13 cellular contexts compared by ENCODE assay signal in the genomic region with DNA sequence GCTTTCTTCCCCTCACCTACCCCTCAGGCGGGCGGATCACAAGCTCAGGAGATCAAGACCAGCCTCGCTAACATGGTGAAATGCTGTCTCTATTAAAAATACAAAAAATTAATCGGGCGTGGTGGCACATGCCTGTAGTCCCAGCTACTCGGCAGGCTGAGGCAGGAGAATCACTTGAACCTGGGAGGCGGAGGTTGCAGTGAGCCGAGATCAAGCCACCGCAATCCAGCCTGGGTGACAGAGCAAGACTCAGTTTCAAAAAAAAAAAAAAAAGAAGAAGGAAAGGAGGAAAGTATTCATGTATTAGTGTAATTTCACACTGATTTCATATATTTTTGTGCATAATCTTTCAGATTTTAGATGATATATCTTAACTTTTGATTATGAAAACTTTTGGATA. TPM values are rescaled to one million over a fixed set of nuclear protein-coding genes. Genes with fewer than 3 reads are reported as not detected.
DNase-seq lines count a peak whose midpoint lies in the region; ATAC-seq and TF ChIP-seq lines count a peak whose summit lies in the region.
"Not testable (repeated sequence)": the region's sequence is repeated elsewhere in the genome, so short reads cannot be mapped to it uniquely, and the experiment has no call there.
"Had no signal": no experiment of that assay in that cellular context is flagged by ENCODE, and none has a peak within 500 bp of the region (broad histone marks: within the 10 kb centered on the region; RNA-seq: fewer than 3 reads in every experiment).

No MANE protein-coding gene starts in this region.

- WGBS in lung, 2 donors: 76 to 88% methylated on average over 9 of the region's 9 CpGs
- WGBS in stomach, 5 donors: 79 to 85% (median 82%) methylated on average over 9 of the region's 9 CpGs
- 59% methylated on average over 9 of the region's 9 CpGs for WGBS in urinary bladder

- TF ChIP-seq CTCF in AG09309 (IDR thresholded peaks at IDR 0.05; ENCODE audit: control insufficient read depth, insufficient read depth, low read depth, low read length, missing control alignments); WTC11 (IDR thresholded peaks at IDR 0.05); coronary artery (IDR thresholded peaks at IDR 0.05); foreskin fibroblast (IDR thresholded peaks at IDR 0.05; ENCODE audit: low read depth, low read length); lung (IDR thresholded peaks at IDR 0.05; ENCODE audit: control extremely low read depth, extremely low read depth); osteoblast (IDR thresholded peaks at IDR 0.05; ENCODE audit: extremely low read depth, low read depth, low read length); stomach (IDR thresholded peaks at IDR 0.05): not testable (repeated sequence)

- not testable (repeated sequence) for TF ChIP-seq EP300 in stomach (IDR thresholded peaks at IDR 0.05)

- peaks cover 31% of the 10 kb centered on the region for H3K27me3 Mint-ChIP-seq in WTC11 (ENCODE audit: low read depth)

- peak overlapping the region; percentile 74; the same call in 1 of the 2 replicates for H3K4me3 Mint-ChIP-seq in WTC11

- not testable (repeated sequence) for H2AFZ ChIP-seq in osteoblast (ENCODE audit: low read length)

- H3K4me3 ChIP-seq in AG09309 (ENCODE audit: control insufficient read depth, low read depth, low read length) (peak overlapping the region; percentile 49), coronary artery (peak overlapping the region; percentile 75), foreskin fibroblast (ENCODE audit: low read depth in 1 of 2, low read length in 2 of 2) (peak overlapping the region; percentile 55 to 69), osteoblast (ENCODE audit: insufficient read depth, low read length) (peak overlapping the region; percentile 75), stomach (peak overlapping the region; percentile 36 to 50 (median 44)), urinary bladder (ENCODE audit: low read depth, low read length) (peak overlapping the region; percentile 7)
- not testable (repeated sequence) for H3K4me3 ChIP-seq in lung

- not testable (repeated sequence) for TF ChIP-seq POLR2A in stomach (IDR thresholded peaks at IDR 0.05)

- not testable (repeated sequence) for H3K4me1 ChIP-seq in lung (ENCODE audit: control insufficient read depth in 2 of 2, insufficient read depth in 2 of 2, low read length in 2 of 2); urinary bladder (ENCODE audit: insufficient read depth)
- H3K4me1 ChIP-seq in osteoblast (ENCODE audit: insufficient read depth, low read length) (peaks cover 40% of the 10 kb centered on the region), stomach (peaks cover 5 to 20% (median 13%) of the 10 kb centered on the region in 4 donors)

- not testable (repeated sequence) for H3K27me3 ChIP-seq in lung (ENCODE audit: control insufficient read depth, insufficient read depth); osteoblast (ENCODE audit: insufficient read depth, low read length)
- H3K27me3 ChIP-seq in stomach: peaks cover 0 to 57% (median 17%) of the 10 kb centered on the region in 3 donors

- not testable (repeated sequence) for ATAC-seq in WTC11; lung (ENCODE audit: insufficient read depth, low FRiP score)

- peaks cover 27% of the 10 kb centered on the region for H3K4me1 Mint-ChIP-seq in WTC11

- DNase-seq in AG09309 (ENCODE audit: low read depth); WTC11 (ENCODE audit: low spot score); coronary artery (ENCODE audit: low spot score); foreskin fibroblast; lung (ENCODE audit: low spot score); osteoblast (ENCODE audit: insufficient read length, low spot score, missing footprints); stomach: not testable (repeated sequence)

- H3K9me3 Mint-ChIP-seq in WTC11: not testable (repeated sequence)

- H4K20me1 ChIP-seq in osteoblast (ENCODE audit: insufficient read depth, low read length): not testable (repeated sequence)

- H3K27ac ChIP-seq in coronary artery: peak overlapping the region; percentile 67 to 89
- peak overlapping the region; percentile 60 to 67 for H3K27ac ChIP-seq in lung (ENCODE audit: low read depth in 1 of 2, low read length in 1 of 2)
- H3K27ac ChIP-seq in osteoblast (ENCODE audit: low read depth, low read length): not testable (repeated sequence)
- peak overlapping the region; percentile 6 to 82 (median 74) for H3K27ac ChIP-seq in stomach
- H3K27ac ChIP-seq in urinary bladder (ENCODE audit: low read depth): peak overlapping the region; percentile 88

- not testable (repeated sequence) for H3K79me2 ChIP-seq in osteoblast (ENCODE audit: insufficient read depth, low read length)

- POLR2A ChIA-PET in WTC11 (lab: Charles Lee): not testable (repeated sequence)

- H3K27ac Mint-ChIP-seq in WTC11: not testable (repeated sequence)

- intact Hi-C loops in stomach (cut with DNase I; ENCODE audit: low total_unique reads): not testable (repeated sequence)

- H3K36me3 Mint-ChIP-seq in WTC11: not testable (repeated sequence)

- not testable (repeated sequence) for H3K36me3 ChIP-seq in lung (ENCODE audit: control insufficient read depth in 2 of 2, insufficient read depth in 2 of 2, low read length in 2 of 2); osteoblast (ENCODE audit: insufficient read depth, low read length); stomach; urinary bladder (ENCODE audit: insufficient read depth)

- not testable (repeated sequence) for H3K9me3 ChIP-seq in lung (ENCODE audit: control insufficient read depth in 2 of 2, insufficient read depth in 1 of 2, low read length in 1 of 2); osteoblast (ENCODE audit: low read depth, low read length); stomach

- CTCF ChIA-PET in WTC11 (lab: Charles Lee): interaction anchor here (0.8 to 4.8 kb wide), 6 partner anchors 10 to 127 kb away, joined by 3 to 31 read pairs (median 7); no protein-coding TSS in a partner anchor

- H3K4me2 ChIP-seq in osteoblast (ENCODE audit: insufficient read depth, low read length): peak overlapping the region; percentile 83

RNA-seq across cellular contexts. Expression of a gene that starts 1.2 kb away (rescaled TPM):
- total RNA-seq in WTC11 (2021) (4.6 to 7.3 TPM (median 6.6 TPM) in 3 replicates), lung (10 to 100 TPM; 12.1 to 53.1 TPM), osteoblast (17.1 and 19.2 TPM in 2 replicates), stomach (10 to 100 TPM in 2 of 5 donors, 1 to 10 TPM in 1, not detected in 2; 2.0 to 37.4 (median 11.6) TPM), urinary bladder (64.9 TPM)
- polyA plus RNA-seq in lung (10 to 100 TPM; 11.8 to 34.7 TPM), stomach (10 to 100 TPM; 14.2 to 28.3 (median 26.4) TPM), urinary bladder (54.3 TPM)
- total RNA-seq: activated T-cell treated with anti-CD3 and anti-CD28 coated beads, Interleukin-2, amount 50 U/mL, for 72 hours; HT1080; K562; M059J; natural killer cell had no signal
- polyA plus RNA-seq: K562 had no signal

RNA-seq across cellular contexts. Expression of a gene that starts 55.2 kb away (rescaled TPM):
- total RNA-seq in WTC11 (2021): 18.5 to 23.3 TPM (median 22.2 TPM) in 3 replicates
- total RNA-seq in lung: 10 to 100 TPM; 22.1 to 25.8 TPM
- polyA plus RNA-seq in lung: 10 to 100 TPM; 14.0 to 15.1 TPM
- 8.7 and 12.1 TPM in 2 replicates for total RNA-seq in osteoblast
- total RNA-seq in stomach: 10 to 100 TPM in 4 of 5 donors, 1 to 10 TPM in 1; 1.2 to 21.6 (median 12.7) TPM
- 10 to 100 TPM in 1 of 3 donors, 1 to 10 TPM in 2; 7.9 to 17.0 (median 8.8) TPM for polyA plus RNA-seq in stomach
- 14.8 TPM for total RNA-seq in urinary bladder
- polyA plus RNA-seq in urinary bladder: 18.3 TPM
